In genomic region chr5:19880859-19881436, GRCh38 we compare ENCODE assay signal across 1 cellular context.
TF ChIP-seq lines count a peak whose summit lies in the region.

No MANE protein-coding gene starts in this region.

TF ChIP-seq in HepG2, 621 proteins besides CTCF, POLR2A, EP300 and RAD21 (continued from another document and continues in another):
- TF ChIP-seq MNT (IDR thresholded peaks at IDR 0.05): no peak
- TF ChIP-seq DMTF1 (CRISPR knock-in tag; IDR thresholded peaks at IDR 0.05): no peak
- TF ChIP-seq MED8 (CRISPR knock-in tag; IDR thresholded peaks at IDR 0.05; ENCODE audit: insufficient replicate concordance): no peak
- no peak for TF ChIP-seq ZNF891 (CRISPR knock-in tag; IDR thresholded peaks at IDR 0.05)
- no peak for TF ChIP-seq ZNF782 (CRISPR knock-in tag; IDR thresholded peaks at IDR 0.05; ENCODE audit: borderline replicate concordance)
- TF ChIP-seq SIX1 (CRISPR knock-in tag; IDR thresholded peaks at IDR 0.05; ENCODE audit: borderline replicate concordance): no peak
- no peak for TF ChIP-seq HOXD1 (CRISPR knock-in tag; IDR thresholded peaks at IDR 0.05)
- TF ChIP-seq ZBTB33 (CRISPR knock-in tag; IDR thresholded peaks at IDR 0.05): no peak
- peak in 1 of 2 experiments; percentile 53; a peak in 1 of 4 replicates for TF ChIP-seq KLF16 (CRISPR knock-in tag; IDR thresholded peaks at IDR 0.05)
- no peak for TF ChIP-seq ZNF496 (CRISPR knock-in tag; IDR thresholded peaks at IDR 0.05; ENCODE audit: insufficient replicate concordance)
- no peak for TF ChIP-seq ZNF501 (CRISPR knock-in tag; IDR thresholded peaks at IDR 0.05)
- no peak for TF ChIP-seq ZBTB43 (CRISPR knock-in tag; conservative IDR thresholded peaks at IDR 0.05)
- peak; percentile 40; the same call in 1 of the 2 replicates for TF ChIP-seq FOXJ3 (CRISPR knock-in tag; IDR thresholded peaks at IDR 0.05; ENCODE audit: borderline replicate concordance)
- TF ChIP-seq CAMTA2 (CRISPR knock-in tag; IDR thresholded peaks at IDR 0.05; ENCODE audit: borderline replicate concordance): no peak
- no peak for TF ChIP-seq ZNF24 (IDR thresholded peaks at IDR 0.05)
- TF ChIP-seq ZBTB40 (IDR thresholded peaks at IDR 0.05): no peak
- no peak for TF ChIP-seq ZBTB40 (CRISPR knock-in tag; IDR thresholded peaks at IDR 0.05)
- TF ChIP-seq FOXC1 (CRISPR knock-in tag; IDR thresholded peaks at IDR 0.05; ENCODE audit: borderline replicate concordance): no peak
- no peak for TF ChIP-seq ZNF292 (CRISPR knock-in tag; IDR thresholded peaks at IDR 0.05; ENCODE audit: borderline replicate concordance, low read depth)
- TF ChIP-seq GABPB1 (CRISPR knock-in tag; IDR thresholded peaks at IDR 0.05): no peak
- TF ChIP-seq FOXO1 (CRISPR knock-in tag; IDR thresholded peaks at IDR 0.05): no peak
- no peak for TF ChIP-seq TP53 (CRISPR knock-in tag; conservative IDR thresholded peaks at IDR 0.05)
- TF ChIP-seq ZNF572 (CRISPR knock-in tag; IDR thresholded peaks at IDR 0.05): no peak
- no peak for TF ChIP-seq E2F5 (CRISPR knock-in tag; conservative IDR thresholded peaks at IDR 0.05)
- no peak for TF ChIP-seq ZNF629 (CRISPR knock-in tag; conservative IDR thresholded peaks at IDR 0.05)
- TF ChIP-seq CHD4 (IDR thresholded peaks at IDR 0.05; ENCODE audit: borderline replicate concordance, low read length): no peak
- no peak for TF ChIP-seq ZBTB14 (CRISPR knock-in tag; IDR thresholded peaks at IDR 0.05)
- peak; percentile 88; the same call in 1 of the 2 replicates for TF ChIP-seq HMG20A (CRISPR knock-in tag; IDR thresholded peaks at IDR 0.05; ENCODE audit: borderline replicate concordance)
- no peak for TF ChIP-seq TERF1 (CRISPR knock-in tag; IDR thresholded peaks at IDR 0.05)
- TF ChIP-seq ZNF260 (CRISPR knock-in tag; IDR thresholded peaks at IDR 0.05; ENCODE audit: borderline replicate concordance, low read depth): no peak
- no peak for TF ChIP-seq ZNF3 (CRISPR knock-in tag; IDR thresholded peaks at IDR 0.05)
- no peak for TF ChIP-seq ZC3H13 (CRISPR knock-in tag; IDR thresholded peaks at IDR 0.05)
- TF ChIP-seq ZNF234 (CRISPR knock-in tag; conservative IDR thresholded peaks at IDR 0.05): no peak
- no peak for TF ChIP-seq PBX2 (CRISPR knock-in tag; IDR thresholded peaks at IDR 0.05)
- no peak for TF ChIP-seq KLF9 (CRISPR knock-in tag; IDR thresholded peaks at IDR 0.05; ENCODE audit: low read depth)
- no peak for TF ChIP-seq ZNF547 (CRISPR knock-in tag; IDR thresholded peaks at IDR 0.05)
- TF ChIP-seq ZNF549 (CRISPR knock-in tag; IDR thresholded peaks at IDR 0.05): no peak
- TF ChIP-seq DPF2 (CRISPR knock-in tag; IDR thresholded peaks at IDR 0.05; ENCODE audit: borderline replicate concordance, low read depth): 0 out of 2 replicates have a peak, but pooled peaks have one; percentile 10
- TF ChIP-seq THAP7 (CRISPR knock-in tag; IDR thresholded peaks at IDR 0.05): no peak
- peak; percentile 69 for TF ChIP-seq TCF7L2 (IDR thresholded peaks at IDR 0.05; ENCODE audit: low read depth, low read length)
